16 cellular contexts compared by ENCODE assay signal in genomic region chr10:78450807-78451485, GRCh38.
DNase-seq lines count a peak whose midpoint lies in the region; ATAC-seq, FAIRE-seq and TF ChIP-seq lines count a peak whose summit lies in the region.
"Had no signal": no experiment of that assay in that cellular context is flagged by ENCODE, and none has a peak within 500 bp of the region (broad histone marks: within the 10 kb centered on the region; RNA-seq: fewer than 3 reads in every experiment).

No MANE protein-coding gene starts in this region.

- H3K9me3 ChIP-seq in H1 (ENCODE audit: insufficient read depth in 2 of 2, low read depth in 1 of 2, low read length in 1 of 2) (no peaks in the 10 kb centered on the region), hepatocyte (ENCODE audit: low read depth) (no peaks in the 10 kb centered on the region), stomach (no peaks in the 10 kb centered on the region)
- H3K9me3 ChIP-seq: ascending aorta; BLaER1 treated with 17β-estradiol and CSF1 and Interleukin-3, amounts not matched to agents 10 nM and 100 nM; thyroid gland had no signal

- H3K79me2 ChIP-seq in H1 (ENCODE audit: control insufficient read depth in 1 of 2, insufficient read depth in 2 of 2, low read length in 2 of 2), result no peaks in the 10 kb centered on the region
- no peaks in the 10 kb centered on the region for H3K79me2 ChIP-seq in hepatocyte

- no peaks in the 10 kb centered on the region; a peak in 1 of 7 replicates for H3K4me1 ChIP-seq in H1 (replicated peaks in 1 of 4; ENCODE audit: control insufficient read depth in 3 of 4, insufficient read depth in 4 of 4, low read length in 3 of 4)
- peaks cover 18% of the 10 kb centered on the region for H3K4me1 ChIP-seq in hepatocyte (ENCODE audit: insufficient read depth)
- H3K4me1 ChIP-seq in stomach, result peaks cover 0 to 23% (median 13%) of the 10 kb centered on the region in 4 donors
- H3K4me1 ChIP-seq: ascending aorta had no signal

- WGBS in H1 (ENCODE audit: extremely low coverage in 1 of 2, insufficient coverage in 1 of 2, insufficient read length in 1 of 2, insufficient replicate concordance in 2 of 2, low coverage in 1 of 2, low lambda C conversion rate in 2 of 2, missing lambda C conversion rate in 1 of 2), 2 experiments, result 64% methylated on average over 6 of the region's 6 CpGs; no CpG with 5 or more reads in 1 of the 2 experiments
- WGBS in hepatocyte (ENCODE audit: low lambda C conversion rate, missing lambda C conversion rate), result 78% methylated on average over 6 of the region's 6 CpGs
- 73 to 83% (median 81%) methylated on average over 6 of the region's 6 CpGs for WGBS in stomach, 5 donors

- 0 out of 2 replicates have a peak overlapping the region, but pooled peaks have one; percentile 8 for H2AK5ac ChIP-seq in H1 (ENCODE audit: low read depth, low read length)

- H3K4me2 ChIP-seq in H1 (ENCODE audit: insufficient read depth in 1 of 2, low read depth in 2 of 2, low read length in 2 of 2) (no peak overlapping the region), hepatocyte (no peak overlapping the region)
- H3K4me2 ChIP-seq: BLaER1 treated with 17β-estradiol and CSF1 and Interleukin-3, amounts not matched to agents 10 nM and 100 nM had no signal

- H3K14ac ChIP-seq in H1 (ENCODE audit: insufficient read length), result no peak overlapping the region

- H4K5ac ChIP-seq in H1 (ENCODE audit: insufficient read length, low read depth, low read length), result no peak overlapping the region

- no peak overlapping the region for H2BK120ac ChIP-seq in H1 (replicated peaks; ENCODE audit: low read depth, low read length)

- no peaks in the 10 kb centered on the region for H3K79me1 ChIP-seq in H1 (ENCODE audit: low read depth, low read length)

- H4K20me1 ChIP-seq in H1 (replicated peaks in 1 of 2; ENCODE audit: control insufficient read depth in 1 of 2, insufficient read depth in 2 of 2, low read length in 2 of 2) (no peaks in the 10 kb centered on the region), hepatocyte (ENCODE audit: insufficient read depth, poor library complexity, severe bottlenecking) (no peaks in the 10 kb centered on the region)
- H4K20me1 ChIP-seq: BLaER1 treated with 17β-estradiol and CSF1 and Interleukin-3, amounts not matched to agents 10 nM and 100 nM had no signal

- no peak overlapping the region for H3K4me3 ChIP-seq in H1 (ENCODE audit: extremely low read depth in 1 of 4, insufficient read depth in 2 of 4, low read depth in 3 of 4, low read length in 4 of 4)
- H3K4me3 ChIP-seq in hepatocyte, result no peak overlapping the region
- H3K4me3 ChIP-seq in stomach, result no peak overlapping the region
- H3K4me3 ChIP-seq: ascending aorta; BLaER1 treated with 17β-estradiol and CSF1 and Interleukin-3, amounts not matched to agents 10 nM and 100 nM; thyroid gland had no signal

- no peak overlapping the region for H4K91ac ChIP-seq in H1 (replicated peaks; ENCODE audit: insufficient read length, low read length)

- TF ChIP-seq RAD21 in H1 (IDR thresholded peaks at IDR 0.05 in 1 of 2, conservative IDR thresholded peaks at IDR 0.05 in 1 of 2; ENCODE audit: low read depth in 2 of 2, low read length in 2 of 2), result no peak

- TF ChIP-seq CTCF in H1 (IDR thresholded peaks at IDR 0.05; ENCODE audit: control extremely low read depth in 1 of 3, insufficient read depth in 1 of 3, low read depth in 1 of 3, low read length in 3 of 3), result no peak
- TF ChIP-seq CTCF in hepatocyte (IDR thresholded peaks at IDR 0.05; ENCODE audit: poor library complexity), result no peak
- no peak for TF ChIP-seq CTCF in stomach (IDR thresholded peaks at IDR 0.05)

- no peak overlapping the region for H2AFZ ChIP-seq in H1 (ENCODE audit: low read length)
- no peak overlapping the region for H2AFZ ChIP-seq in hepatocyte

- DNase-seq in cardiac septum (ENCODE audit: low spot score), result peak; percentile 56
- DNase-seq in Right ventricle myocardium inferior (ENCODE audit: missing footprints), result no peak
- peak; percentile 29 for DNase-seq in NCI-H2196 (lab: John Stamatoyannopoulos, UW; ENCODE audit: unreplicated experiment)
- DNase-seq in H1 (ENCODE audit: low read depth in 1 of 2, low spot score in 2 of 2), result no peak
- peak; percentile 5 for DNase-seq in sciatic nerve (ENCODE audit: low spot score)
- no peak for DNase-seq in hepatocyte (ENCODE audit: low spot score)
- no peak for DNase-seq in stomach
- DNase-seq: activated naive CD4-positive, alpha-beta T cell treated with anti-CD3 and anti-CD28 coated beads, Interleukin-2, amount 10 ng/mL, durations not matched to agents 7 days and 5 days; activated T-cell treated with anti-CD3 and anti-CD28 coated beads, Interleukin-2, amount 50 U/mL, for 1 hour; kidney; mammary epithelial cell; thyroid gland had no signal

- peak overlapping the region; percentile 65; the same call in 1 of the 2 replicates for H2BK15ac ChIP-seq in H1 (ENCODE audit: low read length)

- intact Hi-C loops in cardiac septum (cut with DNase I) (no loop called here), Right ventricle myocardium inferior (cut with DNase I) (no loop called here), sciatic nerve (cut with DNase I) (no loop called here), stomach (cut with DNase I; ENCODE audit: low total_unique reads) (no loop called here)

- H3K27me3 ChIP-seq in H1 (replicated peaks in 1 of 4; ENCODE audit: control insufficient read depth in 3 of 4, extremely low read depth in 1 of 4, insufficient read depth in 3 of 4, low read length in 3 of 4) (no peaks in the 10 kb centered on the region), hepatocyte (no peaks in the 10 kb centered on the region), stomach (no peaks in the 10 kb centered on the region)
- H3K27me3 ChIP-seq: ascending aorta; BLaER1 treated with 17β-estradiol and CSF1 and Interleukin-3, amounts not matched to agents 10 nM and 100 nM; thyroid gland had no signal

- H3K27ac ChIP-seq in H1 (ENCODE audit: low read depth, low read length) (no peak overlapping the region), hepatocyte (no peak overlapping the region), stomach (no peak overlapping the region)
- H3K27ac ChIP-seq: ascending aorta; BLaER1 treated with 17β-estradiol and CSF1 and Interleukin-3, amounts not matched to agents 10 nM and 100 nM; thyroid gland had no signal

- H3K36me3 ChIP-seq in H1 (ENCODE audit: control insufficient read depth in 2 of 4, insufficient read depth in 4 of 4, low read length in 3 of 4) (no peaks in the 10 kb centered on the region), hepatocyte (replicated peaks; ENCODE audit: insufficient read depth, low read depth) (no peaks in the 10 kb centered on the region), stomach (no peaks in the 10 kb centered on the region)
- H3K36me3 ChIP-seq: ascending aorta; BLaER1 treated with 17β-estradiol and CSF1 and Interleukin-3, amounts not matched to agents 10 nM and 100 nM; thyroid gland had no signal

- no peak overlapping the region for H3K23ac ChIP-seq in H1 (ENCODE audit: insufficient read length)

- no peaks in the 10 kb centered on the region for H3K9me2 ChIP-seq in hepatocyte (replicated peaks; ENCODE audit: insufficient read depth)

- no peaks in the 10 kb centered on the region for H3K23me2 ChIP-seq in H1 (ENCODE audit: low read depth, low read length)

- CTCF ChIA-PET in H1 (lab: Charles Lee; ENCODE audit: partially characterized antibody), result interaction anchor here (0.9 to 1.2 kb wide), 2 partner anchors 18 to 57 kb away, joined by 3 to 4 read pairs; no protein-coding TSS in a partner anchor

- no peak overlapping the region for H3K56ac ChIP-seq in H1 (replicated peaks; ENCODE audit: insufficient read length, low read depth, low read length)

- no peak overlapping the region for H3K18ac ChIP-seq in H1 (ENCODE audit: extremely low read depth, low read length)

- no peak overlapping the region for H4K8ac ChIP-seq in H1 (ENCODE audit: extremely low read depth, insufficient read depth, low read length)

- TF ChIP-seq POLR2A in H1 (IDR thresholded peaks at IDR 0.05; ENCODE audit: control extremely low read depth in 1 of 2, low read depth in 2 of 2, low read length in 2 of 2), result no peak
- no peak for TF ChIP-seq POLR2A in stomach (IDR thresholded peaks at IDR 0.05)

- ATAC-seq in Right ventricle myocardium inferior (no peak), sciatic nerve (no peak), GM18858 (IDR thresholded peaks at IDR 0.05; ENCODE audit: unreplicated experiment) (no peak)

- H2BK20ac ChIP-seq in H1 (ENCODE audit: low read length), result no peak overlapping the region

- TF ChIP-seq EP300 in H1 (IDR thresholded peaks at IDR 0.05; ENCODE audit: borderline replicate concordance in 1 of 2, low read depth in 2 of 2, low read length in 2 of 2) (no peak), stomach (IDR thresholded peaks at IDR 0.05) (no peak)

- no peak overlapping the region; the same call in 1 of the 2 replicates for H2BK5ac ChIP-seq in H1 (ENCODE audit: low read depth, low read length)

- POLR2A ChIA-PET in H1 (lab: Charles Lee; ENCODE audit: partially characterized antibody), result no interaction called here

- H2BK12ac ChIP-seq in H1 (ENCODE audit: low read depth, low read length), result peak overlapping the region; percentile 50; the same call in 1 of the 2 replicates

- FAIRE-seq in H1 (lab: Jason Lieb, UNC), result no peak
- FAIRE-seq: endometrium, kidney had no signal

- no peak overlapping the region for H3K4ac ChIP-seq in H1 (replicated peaks; ENCODE audit: insufficient read length, low read depth, low read length)

- no peak overlapping the region for H3K9ac ChIP-seq in H1 (replicated peaks in 1 of 4; ENCODE audit: extremely low read depth in 1 of 4, low read depth in 3 of 4, low read length in 3 of 4)
- H3K9ac ChIP-seq: BLaER1 treated with 17β-estradiol and CSF1 and Interleukin-3, amounts not matched to agents 10 nM and 100 nM had no signal

TF ChIP-seq in H1, 55 proteins besides CTCF, POLR2A, EP300 and RAD21:
- TF ChIP-seq CHD2 (IDR thresholded peaks at IDR 0.05; ENCODE audit: low read length) (no peak), KDM5A (IDR thresholded peaks at IDR 0.05; ENCODE audit: low read length) (no peak)

Comparison
In these comparisons a context has a peak if more than half of its experiments do, and no peak if none do; other contexts are left out.
1. DNase-seq: peak in cardiac septum (single experiment), NCI-H2196 (single experiment) and sciatic nerve (single experiment); none in Right ventricle myocardium inferior (single experiment), H1 (0 of 2), hepatocyte (single experiment) and stomach (single experiment).